Comparison of ENCODE assay signal across 31 cellular contexts in the genomic region with DNA sequence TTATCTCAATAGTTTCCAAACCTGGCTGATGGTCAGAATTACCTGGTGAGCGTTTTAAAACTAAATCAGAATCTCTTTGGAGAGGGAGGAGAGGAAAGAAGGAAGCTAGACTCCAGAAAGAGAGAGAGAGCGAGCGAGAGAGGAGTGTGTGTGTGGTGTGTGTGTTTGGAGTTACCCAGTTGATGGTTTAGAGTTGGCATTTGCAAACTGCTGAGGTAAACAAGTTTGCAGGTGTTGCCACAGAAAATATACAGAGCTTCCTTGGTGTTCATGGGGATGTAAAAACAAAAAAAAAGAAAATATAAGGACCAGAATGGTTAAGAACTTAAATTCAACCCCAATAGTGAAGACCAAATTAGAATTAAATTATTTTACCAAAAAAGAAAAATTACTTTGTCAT. TPM values are rescaled to one million over a fixed set of nuclear protein-coding genes. Genes with fewer than 3 reads are reported as not detected.
"Had no signal": no experiment of that assay in that cellular context is flagged by ENCODE, and none has a peak within 500 bp of the region (broad histone marks: within the 10 kb centered on the region; RNA-seq: fewer than 3 reads in every experiment).

No MANE protein-coding gene starts in this region.

- H3K9ac ChIP-seq: parathyroid adenoma had no signal

- H3K27me3 ChIP-seq: hepatocyte, uterus had no signal

- H3K27ac Mint-ChIP-seq: mesothelial cell of epicardium; natural killer cell; nephron progenitor cell; stimulated activated effector memory CD8-positive, alpha-beta T cell treated with anti-CD3 and anti-CD28 coated beads, Interleukin-12 subunit alpha, Interleukin-12 subunit beta, amount 100 ng/mL, for 72 hours; stimulated activated naive CD8-positive, alpha-beta T cell treated with anti-CD3 and anti-CD28 coated beads, Interleukin-15, Interleukin-2, amounts not matched to agents 100 ng/mL and 50 ng/mL, for 24 hours had no signal

- H3K36me3 ChIP-seq: left ventricle myocardium inferior, sigmoid colon, spleen, suprapubic skin, thoracic aorta, tibial artery, uterus had no signal

- H3K36me3 Mint-ChIP-seq: mesothelial cell of epicardium; naive B cell; natural killer cell; stimulated activated effector memory CD8-positive, alpha-beta T cell treated with anti-CD3 and anti-CD28 coated beads, Interleukin-12 subunit alpha, Interleukin-12 subunit beta, amount 100 ng/mL, for 72 hours had no signal

- H3K27ac ChIP-seq: hepatocyte, left ventricle myocardium inferior, parathyroid adenoma, sigmoid colon, spleen, suprapubic skin, thoracic aorta, tibial artery, uterus had no signal

- FAIRE-seq: small intestine had no signal

- H3K4me1 ChIP-seq: left ventricle myocardium inferior, parathyroid adenoma, sigmoid colon, suprapubic skin, tibial artery, uterus had no signal

- H2AFZ ChIP-seq: hepatocyte, parathyroid adenoma had no signal

- H3K4me3 ChIP-seq: hepatocyte, lung, sigmoid colon, spleen, suprapubic skin, thoracic aorta, tibial artery, uterus had no signal

- H3K4me3 Mint-ChIP-seq: mesothelial cell of epicardium; natural killer cell; nephron progenitor cell; stimulated activated naive CD8-positive, alpha-beta T cell treated with anti-CD3 and anti-CD28 coated beads, Interleukin-15, Interleukin-2, amounts not matched to agents 100 ng/mL and 50 ng/mL, for 24 hours had no signal

- H3K9me3 ChIP-seq: left ventricle myocardium inferior, sigmoid colon, spleen, suprapubic skin, thoracic aorta, tibial artery, uterus had no signal

- DNase-seq: islet precursor cell; left ventricle myocardium inferior; mesendoderm; naive B cell; natural killer cell; nephron progenitor cell; retina; right cardiac atrium; sigmoid colon; small intestine; spleen; stimulated activated CD4-positive, alpha-beta T cell treated with anti-CD3 and anti-CD28 coated beads, Interleukin-4, amount 100 ng/mL, for 24 hours; stimulated activated naive CD4-positive, alpha-beta T cell; tibial artery; trophoblast cell; uterus had no signal

- H3K79me2 ChIP-seq: hepatocyte, parathyroid adenoma had no signal

- H3K9me3 Mint-ChIP-seq: mesothelial cell of epicardium; naive B cell; natural killer cell; nephron progenitor cell; stimulated activated effector memory CD8-positive, alpha-beta T cell treated with anti-CD3 and anti-CD28 coated beads, Interleukin-12 subunit alpha, Interleukin-12 subunit beta, amount 100 ng/mL, for 72 hours; stimulated activated naive CD8-positive, alpha-beta T cell treated with anti-CD3 and anti-CD28 coated beads, Interleukin-15, Interleukin-2, amounts not matched to agents 100 ng/mL and 50 ng/mL, for 24 hours had no signal

- ATAC-seq: natural killer cell; stimulated activated effector memory CD8-positive, alpha-beta T cell treated with anti-CD3 and anti-CD28 coated beads, Interleukin-12 subunit alpha, Interleukin-12 subunit beta, amount 100 ng/mL, for 72 hours had no signal

RNA-seq across cellular contexts. Expression of gene CLRN2, which starts 35.6 kb away (rescaled TPM):
- total RNA-seq: hepatocyte, kidney epithelial cell, left ventricle myocardium inferior, lower leg skin, lung, mesothelial cell of epicardium, mononuclear cell, natural killer cell, osteoblast, posterior vena cava, right cardiac atrium, sigmoid colon, spleen, subcutaneous adipose tissue, suprapubic skin, thoracic aorta, ureter, uterus had no signal
- polyA plus RNA-seq: hepatocyte, lung, right cardiac atrium, sigmoid colon, small intestine, spleen had no signal
